ENCODE assay signal across 24 cellular contexts in the genomic region with DNA sequence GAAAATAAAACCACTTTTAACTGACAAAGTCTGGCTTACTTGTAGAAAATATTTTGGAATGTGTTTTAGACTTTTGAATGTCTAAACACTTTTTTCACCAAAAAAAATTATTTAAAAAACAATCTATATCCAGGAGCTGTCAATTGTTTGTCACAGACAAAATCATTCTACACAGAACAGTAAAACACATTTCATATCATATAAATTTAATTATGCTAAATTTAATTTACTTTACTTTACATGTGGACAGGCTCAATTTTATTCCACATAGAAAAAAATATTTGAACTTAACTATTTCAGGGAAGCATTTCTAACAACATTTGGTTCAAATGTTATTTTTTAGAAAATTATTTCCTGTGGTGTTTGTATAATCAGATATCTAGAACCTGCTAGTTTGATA.
"Had no signal": no experiment of that assay in that cellular context is flagged by ENCODE, and none has a peak within 500 bp of the region (broad histone marks: within the 10 kb centered on the region; RNA-seq: fewer than 3 reads in every experiment).

No MANE protein-coding gene starts in this region.

- H3K9me3 ChIP-seq: ovary, psoas muscle, right lobe of liver, sigmoid colon, stomach, thoracic aorta, tibial artery, transverse colon, upper lobe of right lung, uterus had no signal

- H3K27ac ChIP-seq: neural progenitor cell, ovary, parathyroid adenoma, psoas muscle, right lobe of liver, sigmoid colon, stomach, thoracic aorta, tibial artery, transverse colon, upper lobe of right lung, uterus had no signal

- FAIRE-seq: small intestine had no signal

- ATAC-seq: naive thymus-derived CD4-positive, alpha-beta T cell; natural killer cell; psoas muscle; right cardiac atrium; right lobe of liver; stimulated activated effector memory CD8-positive, alpha-beta T cell treated with anti-CD3 and anti-CD28 coated beads, Interleukin-12 subunit alpha, Interleukin-12 subunit beta, amount 100 ng/mL, for 72 hours; stimulated activated naive B cell treated with anti-CD40 and anti-IgM and Interleukin-4, amounts not matched to agents 10 μg/mL and 1 μg/mL and 100 μg/mL, for 72 hours; upper lobe of right lung had no signal

- H3K9ac ChIP-seq: neural progenitor cell, parathyroid adenoma had no signal

- H3K4me1 ChIP-seq: neural progenitor cell, parathyroid adenoma, psoas muscle, right lobe of liver, sigmoid colon, stomach, tibial artery, transverse colon, upper lobe of right lung, uterus had no signal

- DNase-seq: naive thymus-derived CD4-positive, alpha-beta T cell; natural killer cell; occipital lobe; ovary; psoas muscle; right lobe of liver; sigmoid colon; small intestine; stimulated activated CD4-positive, alpha-beta T cell treated with anti-CD3 and anti-CD28 coated beads, Interleukin-15, amount 100 ng/mL, for 24 hours; stimulated activated CD4-positive, alpha-beta T cell treated with anti-CD3 and anti-CD28 coated beads, Interleukin-2, amount 100 ng/mL, for 24 hours; stimulated activated CD4-positive, alpha-beta T cell treated with anti-CD3 and anti-CD28 coated beads, Interleukin-2, amount 100 ng/mL, for 48 hours; stimulated activated CD4-positive, alpha-beta T cell treated with anti-CD3 and anti-CD28 coated beads, Interleukin-4, amount 100 ng/mL, for 24 hours; stimulated activated naive B cell treated with anti-CD40 and anti-IgM and Interleukin-4, amounts not matched to agents 10 μg/mL and 1 μg/mL and 100 μg/mL, for 72 hours; stimulated activated naive CD4-positive, alpha-beta T cell treated with Interleukin-2 at 50 U/mL for 16 hours; stomach; tibial artery; transverse colon; upper lobe of right lung; uterus had no signal

- H3K36me3 ChIP-seq: neural progenitor cell, ovary, right lobe of liver, sigmoid colon, stomach, thoracic aorta, tibial artery, transverse colon, upper lobe of right lung, uterus had no signal

- H3K4me3 ChIP-seq: neural progenitor cell, ovary, psoas muscle, right lobe of liver, sigmoid colon, stomach, thoracic aorta, tibial artery, transverse colon, upper lobe of right lung, uterus had no signal

- H3K27me3 ChIP-seq: neural progenitor cell, ovary, right lobe of liver, sigmoid colon, stomach, tibial artery, transverse colon, upper lobe of right lung, uterus had no signal
